Comparison of ENCODE assay signal across 8 cellular contexts in the genomic region with DNA sequence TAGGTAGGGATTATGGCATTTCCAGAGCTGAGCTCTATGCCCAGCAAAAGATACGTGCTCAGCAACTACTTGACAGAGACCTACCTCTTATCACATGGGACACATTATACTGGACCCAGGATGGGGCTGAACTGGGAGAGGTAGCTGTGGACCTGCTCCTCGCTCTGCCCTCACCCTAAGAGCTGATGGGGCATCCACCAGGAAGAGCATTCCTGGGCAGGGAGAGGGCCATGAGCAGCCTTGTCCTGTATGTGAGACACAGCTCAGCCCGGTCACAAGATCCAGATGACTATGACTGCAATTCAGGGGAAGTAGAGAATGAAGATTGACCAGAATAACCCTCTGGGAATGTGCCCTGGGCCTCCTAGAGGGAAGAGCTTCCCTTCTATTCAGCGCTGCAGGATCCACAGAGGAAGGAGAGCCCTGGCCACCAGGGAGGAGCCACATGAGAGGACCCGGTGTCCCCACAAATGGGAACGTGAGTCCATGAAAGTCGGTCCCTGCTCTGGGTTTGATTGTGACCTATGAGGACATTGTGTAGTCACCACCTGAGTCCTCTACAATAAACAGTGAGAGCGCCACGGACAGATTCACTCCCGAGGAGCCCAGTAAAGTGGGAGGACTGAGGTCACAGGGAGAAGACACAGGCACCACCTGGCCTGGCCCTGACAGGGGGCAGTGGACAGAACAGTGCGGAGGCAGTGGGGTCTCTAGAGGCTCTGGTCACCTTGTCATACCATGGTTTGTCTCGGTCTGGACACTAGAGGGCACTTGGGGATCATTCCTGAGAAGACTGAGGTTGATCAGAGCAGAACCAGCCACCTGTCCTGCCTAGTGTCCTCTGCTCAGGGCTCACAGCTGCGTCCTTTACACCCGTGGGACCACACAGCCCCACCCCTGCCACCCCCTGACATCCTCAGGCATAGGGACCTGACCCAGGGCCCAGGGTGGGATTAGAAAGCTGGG.
DNase-seq lines count a peak whose midpoint lies in the region; ATAC-seq and TF ChIP-seq lines count a peak whose summit lies in the region.

No MANE protein-coding gene starts in this region.

- no peak overlapping the region for H3K27ac ChIP-seq in PC-3 (ENCODE audit: low read length)
- no peak overlapping the region for H3K27ac ChIP-seq in naive thymus-derived CD4-positive, alpha-beta T cell (ENCODE audit: low read depth, low read length)

- H3K4me3 ChIP-seq in PC-3 (ENCODE audit: low read length) (no peak overlapping the region), epithelial cell of esophagus (ENCODE audit: low read length) (no peak overlapping the region)
- H3K4me3 ChIP-seq in naive thymus-derived CD4-positive, alpha-beta T cell (ENCODE audit: low read length) = no peak overlapping the region

- no peaks in the 10 kb centered on the region for H3K9me3 ChIP-seq in PC-3 (ENCODE audit: low read length)
- no peaks in the 10 kb centered on the region for H3K9me3 ChIP-seq in naive thymus-derived CD4-positive, alpha-beta T cell (ENCODE audit: control insufficient read depth in 2 of 3, low read length in 3 of 3)

- no peaks in the 10 kb centered on the region for H3F3A ChIP-seq in PC-3 (ENCODE audit: low read length, unreplicated experiment)

- H3K27ac Mint-ChIP-seq in osteocyte (ENCODE audit: unreplicated experiment) = no peak overlapping the region
- no peak overlapping the region for H3K27ac Mint-ChIP-seq in naive thymus-derived CD4-positive, alpha-beta T cell

- CTCF ChIA-PET in PC-3 (lab: Charles Lee) = no interaction called here
- CTCF ChIA-PET in naive thymus-derived CD4-positive, alpha-beta T cell (lab: Charles Lee) = no interaction called here

- TF ChIP-seq CTCF in PC-3 (conservative IDR thresholded peaks at IDR 0.05; ENCODE audit: low read depth, low read length) (peak; percentile 57; the same call in 1 of the 2 replicates), epithelial cell of esophagus (IDR thresholded peaks at IDR 0.05; ENCODE audit: insufficient read depth, low read depth, low read length, missing control alignments) (peak; percentile 52), osteocyte (IDR thresholded peaks at IDR 0.05) (peak; percentile 50)

- H2AFZ ChIP-seq in PC-3 (ENCODE audit: low read length) = no peak overlapping the region

- no peaks in the 10 kb centered on the region for H3K9me2 ChIP-seq in PC-3 (replicated peaks; ENCODE audit: low read length)

- peaks cover 45% of the 10 kb centered on the region for H3K27me3 Mint-ChIP-seq in osteocyte (ENCODE audit: unreplicated experiment)
- H3K27me3 Mint-ChIP-seq in naive thymus-derived CD4-positive, alpha-beta T cell = peaks cover 41 to 55% (median 45%) of the 10 kb centered on the region in 5 donors

- H3K4me2 ChIP-seq in PC-3 (ENCODE audit: low read length) = no peak overlapping the region

- BruUV-seq in PC-3 (replicated peaks; lab: Mats Ljungman, UMichigan) = no TSS peak

- DNase-seq in CMK (ENCODE audit: low read depth) (peak; percentile 2), PC-3 (peak; percentile 35), epithelial cell of esophagus (ENCODE audit: low read depth) (peak; percentile 27), osteocyte (ENCODE audit: extremely low spot score, unreplicated experiment) (peak; percentile 80), T-helper 1 cell (no peak), NCI-H128 (lab: John Stamatoyannopoulos, UW; ENCODE audit: unreplicated experiment) (no peak)
- DNase-seq in naive thymus-derived CD4-positive, alpha-beta T cell = no peak

- intact Hi-C loops in PC-3 (cut with micrococcal nuclease) = no loop called here
- intact Hi-C loops in naive thymus-derived CD4-positive, alpha-beta T cell (cut with micrococcal nuclease) = no loop called here

- POLR2A ChIA-PET in PC-3 (lab: Charles Lee; ENCODE audit: unreplicated experiment) = no interaction called here
- POLR2A ChIA-PET in naive thymus-derived CD4-positive, alpha-beta T cell (lab: Charles Lee) = no interaction called here

- H3K9me3 Mint-ChIP-seq in osteocyte (ENCODE audit: unreplicated experiment) = peaks cover 7% of the 10 kb centered on the region
- peaks cover 0 to 3% (median 0%) of the 10 kb centered on the region in 11 donors for H3K9me3 Mint-ChIP-seq in naive thymus-derived CD4-positive, alpha-beta T cell

- no peaks in the 10 kb centered on the region for H3K4me1 ChIP-seq in PC-3 (ENCODE audit: insufficient read depth, low read length)
- H3K4me1 ChIP-seq in naive thymus-derived CD4-positive, alpha-beta T cell (ENCODE audit: control insufficient read depth in 2 of 2, insufficient read depth in 2 of 2, low read length in 2 of 2) = no peaks in the 10 kb centered on the region

- no peak overlapping the region for H3K4me3 Mint-ChIP-seq in osteocyte (ENCODE audit: unreplicated experiment)
- H3K4me3 Mint-ChIP-seq in naive thymus-derived CD4-positive, alpha-beta T cell = no peak overlapping the region

- no peaks in the 10 kb centered on the region for H3K79me2 ChIP-seq in PC-3 (ENCODE audit: low read length)

- ATAC-seq in GM21825 (IDR thresholded peaks at IDR 0.05; ENCODE audit: unreplicated experiment) (peak; percentile 32), PC-3 (peak; percentile 82)
- ATAC-seq in naive thymus-derived CD4-positive, alpha-beta T cell = no peak

- H3K36me3 Mint-ChIP-seq in osteocyte (ENCODE audit: unreplicated experiment) = no peaks in the 10 kb centered on the region
- no peaks in the 10 kb centered on the region for H3K36me3 Mint-ChIP-seq in naive thymus-derived CD4-positive, alpha-beta T cell

- H3K4me1 Mint-ChIP-seq in osteocyte (ENCODE audit: unreplicated experiment) = no peaks in the 10 kb centered on the region
- peaks cover 0 to 3% (median 0%) of the 10 kb centered on the region in 7 donors for H3K4me1 Mint-ChIP-seq in naive thymus-derived CD4-positive, alpha-beta T cell

- peaks cover 27% of the 10 kb centered on the region for H3K27me3 ChIP-seq in PC-3 (ENCODE audit: low read length)
- H3K27me3 ChIP-seq in naive thymus-derived CD4-positive, alpha-beta T cell (ENCODE audit: control insufficient read depth in 2 of 2, insufficient read depth in 2 of 2, low read length in 2 of 2) = no peaks in the 10 kb centered on the region

- H3K36me3 ChIP-seq in PC-3 (ENCODE audit: low read depth, low read length) = no peaks in the 10 kb centered on the region
- H3K36me3 ChIP-seq in naive thymus-derived CD4-positive, alpha-beta T cell (ENCODE audit: control insufficient read depth in 2 of 3, insufficient read depth in 3 of 3, low read length in 3 of 3) = no peaks in the 10 kb centered on the region

- no peaks in the 10 kb centered on the region for H4K20me1 ChIP-seq in PC-3 (ENCODE audit: low read length)

- no peak overlapping the region for H3K9ac ChIP-seq in PC-3 (ENCODE audit: low read length)

Comparison
In these comparisons a context has a peak if more than half of its experiments do, and no peak if none do; other contexts are left out.
1. DNase-seq: peak in CMK (single experiment), PC-3 (single experiment), epithelial cell of esophagus (single experiment) and osteocyte (single experiment); none in T-helper 1 cell (0 of 5), naive thymus-derived CD4-positive, alpha-beta T cell (0 of 9) and NCI-H128 (single experiment).
2. Peak in every context shown above with its lines, with median percentiles within 50 percentile points of each other: CTCF ChIP-seq.